In genomic region chr16:56701534-56701933, GRCh38 we compare ENCODE assay signal across 13 cellular contexts. TPM values are rescaled to one million over a fixed set of nuclear protein-coding genes. Genes with fewer than 3 reads are reported as not detected.
DNase-seq lines count a peak whose midpoint lies in the region; TF ChIP-seq lines count a peak whose summit lies in the region.
"Had no signal": no experiment of that assay in that cellular context is flagged by ENCODE, and none has a peak within 500 bp of the region (broad histone marks: within the 10 kb centered on the region; RNA-seq: fewer than 3 reads in every experiment).

No MANE protein-coding gene starts in this region.

- CTCF ChIA-PET in MCF 10A (lab: Yijun Ruan, JAX), result interaction anchor here (0.6 to 5.1 kb wide), 50 partner anchors 8 to 370 kb away, joined by 3 to 105 read pairs (median 5); partner anchors contain the start of genes BBS2, MT1B, MT1E and MT1H

- H3K79me2 ChIP-seq in OCI-LY3 (ENCODE audit: low read length), result no peaks in the 10 kb centered on the region
- H3K79me2 ChIP-seq in fibroblast of lung (ENCODE audit: control insufficient read depth, insufficient read depth, low read length), result no peaks in the 10 kb centered on the region

- H3K27ac Mint-ChIP-seq in MCF 10A (ENCODE audit: low read depth, unreplicated experiment), result peak overlapping the region; percentile 25
- H3K27ac Mint-ChIP-seq in type B pancreatic cell, result peak overlapping the region; percentile 63
- H3K27ac Mint-ChIP-seq in T-helper 2 cell treated with Interferon-gamma antibody and Interleukin-4, amounts not matched to agents 5 μg/mL and 100 μg/mL, for 36 hours, result no peak overlapping the region
- H3K27ac Mint-ChIP-seq: activated T-cell treated with anti-CD3 and anti-CD28 coated beads, Interleukin-2, amount 50 U/mL, for 72 hours; effector memory CD8-positive, alpha-beta T cell had no signal

- H2AFZ ChIP-seq in OCI-LY3 (ENCODE audit: low read depth, low read length), result peak overlapping the region; percentile 89
- H2AFZ ChIP-seq in fibroblast of lung (ENCODE audit: low read length), result peak overlapping the region; percentile 62

- POLR2A ChIA-PET in MCF 10A (lab: Yijun Ruan, JAX), result interaction anchor here (0.6 to 4.2 kb wide), 23 partner anchors 18 to 290 kb away, joined by 3 to 75 read pairs (median 5); partner anchors contain the start of genes BBS2, HERPUD1, MT1E and MT1X

- peak overlapping the region; percentile 54 for H3K4me2 ChIP-seq in OCI-LY3 (ENCODE audit: low read length)
- no peak overlapping the region for H3K4me2 ChIP-seq in fibroblast of lung (ENCODE audit: extremely low read depth, insufficient read depth, low read length)

- intact Hi-C loops in MCF 10A (cut with micrococcal nuclease), result loop anchor here (2.0 kb wide), 1 partner anchor 51 kb away; the partner anchor contains the start of gene MT1B
- intact Hi-C loops in breast epithelium (cut with DNase I; ENCODE audit: low total_unique reads), result loop anchor here (10.0 kb wide), 1 partner anchor 107 kb away; no protein-coding TSS in a partner anchor

- DNase-seq in MCF 10A (ENCODE audit: unreplicated experiment), result no peak
- DNase-seq in breast epithelium (ENCODE audit: low spot score in 2 of 2), result no peak
- no peak for DNase-seq in fibroblast of lung (ENCODE audit: low read depth in 2 of 2)
- DNase-seq in type B pancreatic cell (ENCODE audit: extremely low spot score, unreplicated experiment), result no peak
- DNase-seq in T-helper 2 cell treated with Interferon-gamma antibody and Interleukin-4, amounts not matched to agents 5 μg/mL and 100 μg/mL, for 36 hours (ENCODE audit: low spot score), result no peak
- DNase-seq in D341Med (ENCODE audit: low spot score), result no peak
- DNase-seq in cerebellar cortex (ENCODE audit: low spot score), result no peak

- H3K9me3 Mint-ChIP-seq in MCF 10A (ENCODE audit: unreplicated experiment), result no peaks in the 10 kb centered on the region
- H3K9me3 Mint-ChIP-seq in type B pancreatic cell, result no peaks in the 10 kb centered on the region
- H3K9me3 Mint-ChIP-seq in T-helper 2 cell treated with Interferon-gamma antibody and Interleukin-4, amounts not matched to agents 5 μg/mL and 100 μg/mL, for 36 hours, result no peaks in the 10 kb centered on the region
- H3K9me3 Mint-ChIP-seq: effector memory CD8-positive, alpha-beta T cell had no signal

- H4K20me1 ChIP-seq in OCI-LY3 (ENCODE audit: insufficient read depth, low read length) (no peaks in the 10 kb centered on the region), fibroblast of lung (ENCODE audit: control insufficient read depth, extremely low read depth, insufficient read depth, low read length) (no peaks in the 10 kb centered on the region)

- no peaks in the 10 kb centered on the region for H3K4me1 ChIP-seq in breast epithelium
- peaks cover 8% of the 10 kb centered on the region for H3K4me1 ChIP-seq in OCI-LY3 (ENCODE audit: low read length)
- peaks cover 4% of the 10 kb centered on the region for H3K4me1 ChIP-seq in fibroblast of lung (ENCODE audit: control insufficient read depth, extremely low read depth, insufficient read depth, low read length)

- peaks cover 10% of the 10 kb centered on the region for H3K4me1 Mint-ChIP-seq in MCF 10A (ENCODE audit: insufficient read depth, unreplicated experiment)
- H3K4me1 Mint-ChIP-seq in type B pancreatic cell (ENCODE audit: unreplicated experiment), result peaks cover 9% of the 10 kb centered on the region
- peaks cover 8% of the 10 kb centered on the region for H3K4me1 Mint-ChIP-seq in T-helper 2 cell treated with Interferon-gamma antibody and Interleukin-4, amounts not matched to agents 5 μg/mL and 100 μg/mL, for 36 hours (ENCODE audit: low read depth)

- H3K36me3 ChIP-seq in breast epithelium (no peaks in the 10 kb centered on the region), OCI-LY3 (replicated peaks; ENCODE audit: low read depth, low read length) (no peaks in the 10 kb centered on the region), fibroblast of lung (ENCODE audit: control insufficient read depth, insufficient read depth, low read length) (no peaks in the 10 kb centered on the region)
- H3K36me3 ChIP-seq: ovary had no signal

- TF ChIP-seq POLR2A in breast epithelium (IDR thresholded peaks at IDR 0.05), result no peak

- H3K27ac ChIP-seq in breast epithelium, result peak overlapping the region in 1 of 2 donors; percentile 8
- no peak overlapping the region for H3K27ac ChIP-seq in OCI-LY3 (ENCODE audit: low read length)
- no peak overlapping the region for H3K27ac ChIP-seq in fibroblast of lung (ENCODE audit: insufficient read depth, low read length)
- H3K27ac ChIP-seq: ovary, PC-9 had no signal

- H3K36me3 Mint-ChIP-seq in MCF 10A (ENCODE audit: insufficient read depth, unreplicated experiment) (no peaks in the 10 kb centered on the region), type B pancreatic cell (no peaks in the 10 kb centered on the region)
- H3K36me3 Mint-ChIP-seq in T-helper 2 cell treated with Interferon-gamma antibody and Interleukin-4, amounts not matched to agents 5 μg/mL and 100 μg/mL, for 36 hours (ENCODE audit: low read depth), result no peaks in the 10 kb centered on the region

- no peak overlapping the region for H3K9ac ChIP-seq in OCI-LY3 (ENCODE audit: low read length)
- no peak overlapping the region for H3K9ac ChIP-seq in fibroblast of lung (ENCODE audit: insufficient read depth, low read length)

- no peak for TF ChIP-seq CTCF in MCF 10A (IDR thresholded peaks at IDR 0.05; ENCODE audit: unreplicated experiment)
- no peak for TF ChIP-seq CTCF in breast epithelium (IDR thresholded peaks at IDR 0.05)
- TF ChIP-seq CTCF in OCI-LY3 (IDR thresholded peaks at IDR 0.05; ENCODE audit: low read depth, low read length), result no peak
- TF ChIP-seq CTCF in fibroblast of lung (conservative IDR thresholded peaks at IDR 0.05 in 1 of 2, IDR thresholded peaks at IDR 0.05 in 1 of 2; ENCODE audit: low read depth in 1 of 2, low read length in 2 of 2), result no peak
- TF ChIP-seq CTCF in type B pancreatic cell (conservative IDR thresholded peaks at IDR 0.05), result no peak

- H3K27me3 ChIP-seq in breast epithelium (no peaks in the 10 kb centered on the region), OCI-LY3 (ENCODE audit: low read depth, low read length) (no peaks in the 10 kb centered on the region), fibroblast of lung (ENCODE audit: control insufficient read depth, insufficient read depth, low read length) (no peaks in the 10 kb centered on the region)
- H3K27me3 ChIP-seq: ovary had no signal

- H3K9me3 ChIP-seq in breast epithelium, result no peaks in the 10 kb centered on the region
- no peaks in the 10 kb centered on the region for H3K9me3 ChIP-seq in OCI-LY3 (ENCODE audit: insufficient read depth, low read length)
- H3K9me3 ChIP-seq in fibroblast of lung (ENCODE audit: control insufficient read depth, insufficient read depth, low read depth, low read length), result no peaks in the 10 kb centered on the region

- H3K27me3 Mint-ChIP-seq in MCF 10A (ENCODE audit: insufficient read depth, unreplicated experiment) (no peaks in the 10 kb centered on the region), type B pancreatic cell (peaks cover 2% of the 10 kb centered on the region)
- no peaks in the 10 kb centered on the region for H3K27me3 Mint-ChIP-seq in T-helper 2 cell treated with Interferon-gamma antibody and Interleukin-4, amounts not matched to agents 5 μg/mL and 100 μg/mL, for 36 hours (ENCODE audit: low read depth)
- H3K27me3 Mint-ChIP-seq: effector memory CD8-positive, alpha-beta T cell had no signal

- H3K4me3 Mint-ChIP-seq in MCF 10A (ENCODE audit: unreplicated experiment) (no peak overlapping the region), type B pancreatic cell (no peak overlapping the region)
- H3K4me3 Mint-ChIP-seq in T-helper 2 cell treated with Interferon-gamma antibody and Interleukin-4, amounts not matched to agents 5 μg/mL and 100 μg/mL, for 36 hours, result no peak overlapping the region
- H3K4me3 Mint-ChIP-seq: activated T-cell treated with anti-CD3 and anti-CD28 coated beads, Interleukin-2, amount 50 U/mL, for 72 hours; effector memory CD8-positive, alpha-beta T cell had no signal

- H3K4me3 ChIP-seq in breast epithelium, result no peak overlapping the region
- no peak overlapping the region for H3K4me3 ChIP-seq in OCI-LY3 (ENCODE audit: low read length)
- H3K4me3 ChIP-seq in fibroblast of lung (replicated peaks in 1 of 4; ENCODE audit: control extremely low read depth in 1 of 4, insufficient read depth in 1 of 4, low read depth in 3 of 4, low read length in 4 of 4), result no peak overlapping the region
- H3K4me3 ChIP-seq: ovary, PC-9 had no signal

- no TSS peak for BruUV-seq in MCF 10A (replicated peaks; lab: Mats Ljungman, UMichigan)

RNA-seq across cellular contexts. Expression of gene MT1X, which starts 19.3 kb away (rescaled TPM):
- total RNA-seq in MCF 10A (2022) (79.3 and 108 TPM in 2 replicates), breast epithelium (1,000 to 10,000 TPM; 2,679 to 5,417 (median 3,885) TPM), fibroblast of lung (86.8 and 137 TPM in 2 replicates), type B pancreatic cell (ENCODE audit: low replicate concordance) (39.3 and 53.1 TPM in 2 replicates)
- polyA plus RNA-seq in fibroblast of lung, result 137 and 242 TPM in 2 replicates
- 103 and 139 TPM in 2 replicates for polyA plus RNA-seq in fibroblast of lung (2012)
- 123 and 262 TPM in 2 replicates for polyA minus RNA-seq in fibroblast of lung (ENCODE audit: low replicate concordance)

RNA-seq across cellular contexts. Expression of gene NUP93, which starts 28.4 kb away (rescaled TPM):
- 53.9 and 60.2 TPM in 2 replicates for total RNA-seq in MCF 10A (2022)
- 10 to 100 TPM; 29.4 to 48.8 (median 32.6) TPM for total RNA-seq in breast epithelium
- 36.7 and 42.9 TPM in 2 replicates for total RNA-seq in fibroblast of lung
- polyA plus RNA-seq in fibroblast of lung, result 37.6 and 61.0 TPM in 2 replicates
- polyA plus RNA-seq in fibroblast of lung (2012), result 45.6 and 75.7 TPM in 2 replicates
- 51.1 and 163 TPM in 2 replicates for polyA minus RNA-seq in fibroblast of lung (ENCODE audit: low replicate concordance)
- 68.8 and 101 TPM in 2 replicates for total RNA-seq in type B pancreatic cell (ENCODE audit: low replicate concordance)

RNA-seq across cellular contexts. Expression of gene MT1H, which starts 31.9 kb away (rescaled TPM):
- not detected in 2 replicates for total RNA-seq in MCF 10A (2022)
- total RNA-seq in breast epithelium, result not detected
- total RNA-seq in fibroblast of lung, result not detected in 2 replicates
- polyA plus RNA-seq in fibroblast of lung, result not detected in 2 replicates
- not detected in 2 replicates for polyA plus RNA-seq in fibroblast of lung (2012)
- not detected in 2 replicates for polyA minus RNA-seq in fibroblast of lung (ENCODE audit: low replicate concordance)
- total RNA-seq in type B pancreatic cell (ENCODE audit: low replicate concordance), result 2.2 and 2.4 TPM in 2 replicates
- total RNA-seq: PC-9, SK-MEL-5 had no signal
- polyA plus RNA-seq: ovary had no signal

RNA-seq across cellular contexts. Expression of gene MT1G, which starts 33.7 kb away (rescaled TPM):
- total RNA-seq in MCF 10A (2022), result not detected in 2 replicates
- 100 to 1,000 TPM in 1 of 3 donors, 10 to 100 TPM in 2; 20.0 to 224 (median 48.3) TPM for total RNA-seq in breast epithelium
- total RNA-seq in fibroblast of lung, result 11.6 and 16.4 TPM in 2 replicates
- 5.7 and 9.1 TPM in 2 replicates for polyA plus RNA-seq in fibroblast of lung
- 10.1 and 12.3 TPM in 2 replicates for polyA plus RNA-seq in fibroblast of lung (2012)
- 1.3 and 10.2 TPM in 2 replicates for polyA minus RNA-seq in fibroblast of lung (ENCODE audit: low replicate concordance)
- total RNA-seq in type B pancreatic cell (ENCODE audit: low replicate concordance), result 2.8 and 4.8 TPM in 2 replicates
- total RNA-seq: PC-9, SK-MEL-5 had no signal

RNA-seq across cellular contexts. Expression of gene MT1F, which starts 43.8 kb away (rescaled TPM):
- total RNA-seq in MCF 10A (2022), result 1.7 and 2.4 TPM in 2 replicates
- 10 to 100 TPM in 2 of 3 donors, 1 to 10 TPM in 1; 9.1 to 34.0 (median 12.1) TPM for total RNA-seq in breast epithelium
- total RNA-seq in fibroblast of lung, result 0.26 and 2.1 TPM in 2 replicates
- polyA plus RNA-seq in fibroblast of lung, result 0.20 and 3.2 TPM in 2 replicates
- 0.59 and 11.2 TPM in 2 replicates for polyA plus RNA-seq in fibroblast of lung (2012)
- polyA minus RNA-seq in fibroblast of lung (ENCODE audit: low replicate concordance), result 2.7 and 3.7 TPM in 2 replicates
- total RNA-seq in type B pancreatic cell (ENCODE audit: low replicate concordance), result 5.9 and 6.5 TPM in 2 replicates
- total RNA-seq: SK-MEL-5 had no signal

Comparison
In these comparisons a context has a peak if more than half of its experiments do, and no peak if none do; other contexts are left out.
1. RNA of gene MT1X, which starts 19.3 kb away (total RNA-seq): 2,679 to 5,417 TPM in breast epithelium; 86.8 to 137 TPM in fibroblast of lung, 79.3 to 108 TPM in MCF 10A and 39.3 to 53.1 TPM in type B pancreatic cell; every median in the first group is over 10 times any median in the second.